In genomic region chr13:98263841-98264240, GRCh38 we compare ENCODE assay signal across 2 cellular contexts.
TF ChIP-seq lines count a peak whose summit lies in the region.

No MANE protein-coding gene starts in this region.

TF ChIP-seq in IMR-90, 13 proteins besides CTCF, POLR2A, EP300 and RAD21 (continued from another document):
- TF ChIP-seq ELK1 (IDR thresholded peaks at IDR 0.05; ENCODE audit: borderline replicate concordance, low read depth, low read length) (no peak), FOS (IDR thresholded peaks at IDR 0.05; ENCODE audit: low read depth, low read length) (no peak), MAFK (IDR thresholded peaks at IDR 0.05; ENCODE audit: low read depth, low read length) (no peak), RCOR1 (IDR thresholded peaks at IDR 0.05; ENCODE audit: insufficient replicate concordance, low read length) (no peak), NFE2L2 (IDR thresholded peaks at IDR 0.05; ENCODE audit: low read depth, low read length) (no peak), CEBPB (IDR thresholded peaks at IDR 0.05; ENCODE audit: low read depth, low read length) (no peak), RFX5 (IDR thresholded peaks at IDR 0.05; ENCODE audit: low read depth, low read length) (no peak), MXI1 (IDR thresholded peaks at IDR 0.05; ENCODE audit: borderline replicate concordance, low read depth, low read length) (no peak), MAZ (IDR thresholded peaks at IDR 0.05; ENCODE audit: borderline replicate concordance, low read depth, low read length) (no peak)

TF ChIP-seq in liver, 16 proteins besides CTCF, POLR2A, EP300 and RAD21 (continued from another document):
- TF ChIP-seq MAX (IDR thresholded peaks at IDR 0.05): no peak
TF ChIP-seq in liver: peak in this region for 5.
